ENCODE assay signal across 9 cellular contexts in the genomic region with DNA sequence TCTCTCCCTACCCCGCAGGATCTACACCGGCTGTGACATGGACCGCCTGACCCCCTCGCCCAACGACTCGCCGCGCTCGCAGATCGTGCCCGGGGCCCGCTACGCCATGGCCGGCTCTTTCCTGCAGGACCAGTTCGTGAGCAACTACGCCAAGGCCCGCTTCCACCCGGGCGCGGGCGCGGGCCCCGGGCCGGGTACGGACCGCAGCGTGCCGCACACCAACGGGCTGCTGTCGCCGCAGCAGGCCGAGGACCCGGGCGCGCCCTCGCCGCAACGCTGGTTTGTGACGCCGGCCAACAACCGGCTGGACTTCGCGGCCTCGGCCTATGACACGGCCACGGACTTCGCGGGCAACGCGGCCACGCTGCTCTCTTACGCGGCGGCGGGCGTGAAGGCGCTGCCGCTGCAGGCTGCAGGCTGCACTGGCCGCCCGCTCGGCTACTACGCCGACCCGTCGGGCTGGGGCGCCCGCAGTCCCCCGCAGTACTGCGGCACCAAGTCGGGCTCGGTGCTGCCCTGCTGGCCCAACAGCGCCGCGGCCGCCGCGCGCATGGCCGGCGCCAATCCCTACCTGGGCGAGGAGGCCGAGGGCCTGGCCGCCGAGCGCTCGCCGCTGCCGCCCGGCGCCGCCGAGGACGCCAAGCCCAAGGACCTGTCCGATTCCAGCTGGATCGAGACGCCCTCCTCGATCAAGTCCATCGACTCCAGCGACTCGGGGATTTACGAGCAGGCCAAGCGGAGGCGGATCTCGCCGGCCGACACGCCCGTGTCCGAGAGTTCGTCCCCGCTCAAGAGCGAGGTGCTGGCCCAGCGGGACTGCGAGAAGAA. TPM values are rescaled to one million over a fixed set of nuclear protein-coding genes. Genes with fewer than 3 reads are reported as not detected.
DNase-seq lines count a peak whose midpoint lies in the region; ATAC-seq, FAIRE-seq and TF ChIP-seq lines count a peak whose summit lies in the region.
"Had no signal": no experiment of that assay in that cellular context is flagged by ENCODE, and none has a peak within 500 bp of the region (broad histone marks: within the 10 kb centered on the region; RNA-seq: fewer than 3 reads in every experiment).

No MANE protein-coding gene starts in this region.

- no peak for ATAC-seq in HG03196 (IDR thresholded peaks at IDR 0.05; ENCODE audit: unreplicated experiment)

- BruUV-seq in endothelial cell of umbilical vein (replicated peaks; lab: Mats Ljungman, UMichigan) (no TSS peak), OCI-LY7 (replicated peaks; lab: Mats Ljungman, UMichigan) (no TSS peak)

- H3K4me1 ChIP-seq in BE2C (no peaks in the 10 kb centered on the region), Peyer's patch (peaks cover 0 to 37% (median 13%) of the 10 kb centered on the region in 4 donors), endothelial cell of umbilical vein (ENCODE audit: control insufficient read depth, extremely low read depth, insufficient read depth, low read length) (peaks cover 11% of the 10 kb centered on the region), OCI-LY7 (ENCODE audit: insufficient read depth, low read length, poor library complexity, severe bottlenecking) (no peaks in the 10 kb centered on the region)

- H3K27me3 ChIP-seq in BE2C, result peaks cover 81% of the 10 kb centered on the region
- peaks cover 0 to 75% of the 10 kb centered on the region in 2 donors for H3K27me3 ChIP-seq in Peyer's patch
- H3K27me3 ChIP-seq in endothelial cell of umbilical vein (ENCODE audit: control insufficient read depth in 2 of 2, insufficient read depth in 2 of 2, low read length in 2 of 2), result peaks cover 85 to 100% of the 10 kb centered on the region in 2 experiments

- DNase-seq in BE2C, result no peak
- DNase-seq in Peyer's patch, result no peak
- no peak for DNase-seq in endothelial cell of umbilical vein (ENCODE audit: low read depth, low spot score)
- no peak for DNase-seq in ACHN
- DNase-seq in OCI-LY7 (ENCODE audit: low spot score), result no peak
- no peak for DNase-seq in SW 1271 (lab: John Stamatoyannopoulos, UW)

- in situ Hi-C loops in ACHN (cut with HindIII; ENCODE audit: low pct_ligation_motif_present, low pct_unique_long_range_greater_than_20kb, low sequenced_read_pairs), result no loop called here

- dilution Hi-C loops in endothelial cell of umbilical vein (cut with MboI; ENCODE audit: extremely low pct_ligation_motif_present, low sequenced_read_pairs), result no loop called here

- CTCF ChIA-PET in endothelial cell of umbilical vein (lab: Charles Lee) (no interaction called here), OCI-LY7 (lab: Charles Lee; ENCODE audit: unreplicated experiment) (no interaction called here)

- H3K27ac Mint-ChIP-seq in nephron, result no peak overlapping the region

- peaks cover 36% of the 10 kb centered on the region for H3K4me1 Mint-ChIP-seq in nephron

- peaks cover 99% of the 10 kb centered on the region for H3K27me3 Mint-ChIP-seq in nephron (ENCODE audit: low read depth)

- no peaks in the 10 kb centered on the region for H3K9me2 ChIP-seq in OCI-LY7 (ENCODE audit: insufficient read depth, low read length)

- peak; percentile 4 for FAIRE-seq in endothelial cell of umbilical vein (lab: Jason Lieb, UNC)

- H3K9me3 ChIP-seq in BE2C (no peaks in the 10 kb centered on the region), Peyer's patch (no peaks in the 10 kb centered on the region), endothelial cell of umbilical vein (replicated peaks; ENCODE audit: control insufficient read depth, insufficient read depth, low read length) (no peaks in the 10 kb centered on the region), OCI-LY7 (ENCODE audit: low read length) (no peaks in the 10 kb centered on the region)

- H3K9me3 Mint-ChIP-seq in nephron, result peaks cover 7% of the 10 kb centered on the region

- no peak overlapping the region for H3K27ac ChIP-seq in Peyer's patch
- no peak overlapping the region for H3K27ac ChIP-seq in endothelial cell of umbilical vein (ENCODE audit: insufficient read depth, low read depth, low read length)
- H3K27ac ChIP-seq in OCI-LY7 (ENCODE audit: low read depth, low read length, poor library complexity, severe bottlenecking), result no peak overlapping the region
- H3K27ac ChIP-seq: VCaP had no signal

- peak overlapping the region; percentile 26 for H3K4me3 ChIP-seq in BE2C (ENCODE audit: low read depth, low read length)
- peak overlapping the region in 3 of 4 donors; percentile 37 to 54 (median 46) for H3K4me3 ChIP-seq in Peyer's patch
- H3K4me3 ChIP-seq in endothelial cell of umbilical vein (replicated peaks in 1 of 3; ENCODE audit: insufficient read depth in 1 of 3, low read depth in 1 of 3, low read length in 3 of 3), result no peak overlapping the region
- H3K4me3 ChIP-seq in OCI-LY7 (ENCODE audit: low read depth, low read length, poor library complexity, severe bottlenecking), result no peak overlapping the region

- H3K79me2 ChIP-seq in endothelial cell of umbilical vein (ENCODE audit: control insufficient read depth, insufficient read depth, low read length) (no peaks in the 10 kb centered on the region), OCI-LY7 (ENCODE audit: insufficient read depth, low read depth, low read length) (no peaks in the 10 kb centered on the region)

- H3K4me2 ChIP-seq in endothelial cell of umbilical vein (ENCODE audit: insufficient read depth, low read length), result peak overlapping the region; percentile 41
- no peak overlapping the region for H3K4me2 ChIP-seq in OCI-LY7 (ENCODE audit: low read length)

- H3K9ac ChIP-seq in endothelial cell of umbilical vein (replicated peaks; ENCODE audit: extremely low read depth, insufficient read depth, low read length), result no peak overlapping the region

- TF ChIP-seq CTCF in BE2C (IDR thresholded peaks at IDR 0.05; ENCODE audit: low read depth, low read length), result no peak
- TF ChIP-seq CTCF in Peyer's patch (IDR thresholded peaks at IDR 0.05), result peak in 2 of 6 experiments; percentile 12 to 15
- TF ChIP-seq CTCF in endothelial cell of umbilical vein (IDR thresholded peaks at IDR 0.05; ENCODE audit: extremely low read depth in 1 of 2, insufficient read depth in 1 of 2, low read depth in 1 of 2, low read length in 2 of 2), result no peak
- no peak for TF ChIP-seq CTCF in nephron (IDR thresholded peaks at IDR 0.05; ENCODE audit: unreplicated experiment in 3 of 3)
- no peak for TF ChIP-seq CTCF in OCI-LY7 (conservative IDR thresholded peaks at IDR 0.05; ENCODE audit: low read length)

- H2AFZ ChIP-seq in endothelial cell of umbilical vein (ENCODE audit: low read depth, low read length) (peak overlapping the region; percentile 56), OCI-LY7 (ENCODE audit: low read length) (no peak overlapping the region)

- POLR2A ChIA-PET in endothelial cell of umbilical vein (lab: Charles Lee) (no interaction called here), OCI-LY7 (lab: Charles Lee) (no interaction called here)

- intact Hi-C loops in endothelial cell of umbilical vein (cut with micrococcal nuclease) (no loop called here), OCI-LY7 (cut with micrococcal nuclease; ENCODE audit: unreplicated experiment) (no loop called here)

- no peak for TF ChIP-seq POLR2A in Peyer's patch (IDR thresholded peaks at IDR 0.05)
- no peak for TF ChIP-seq POLR2A in endothelial cell of umbilical vein (IDR thresholded peaks at IDR 0.05; ENCODE audit: low read depth, low read length)

- peak overlapping the region; percentile 61 to 72 (median 68) for H3K4me3 Mint-ChIP-seq in nephron

- H4K20me1 ChIP-seq in endothelial cell of umbilical vein (replicated peaks; ENCODE audit: control insufficient read depth, extremely low read depth, insufficient read depth, low read length) (no peaks in the 10 kb centered on the region), OCI-LY7 (ENCODE audit: insufficient read depth, low read length) (no peaks in the 10 kb centered on the region)

- H3K36me3 ChIP-seq in BE2C, result no peaks in the 10 kb centered on the region
- no peaks in the 10 kb centered on the region for H3K36me3 ChIP-seq in Peyer's patch
- no peaks in the 10 kb centered on the region for H3K36me3 ChIP-seq in endothelial cell of umbilical vein (ENCODE audit: control insufficient read depth in 2 of 2, extremely low read depth in 1 of 2, insufficient read depth in 2 of 2, low read length in 2 of 2)
- no peaks in the 10 kb centered on the region for H3K36me3 ChIP-seq in OCI-LY7 (ENCODE audit: insufficient read depth, low read length)

- H3K9me1 ChIP-seq in endothelial cell of umbilical vein (replicated peaks; ENCODE audit: control insufficient read depth, extremely low read depth, insufficient read depth, low read length), result no peaks in the 10 kb centered on the region

- no peaks in the 10 kb centered on the region for H3K36me3 Mint-ChIP-seq in nephron (ENCODE audit: low read depth)

TF ChIP-seq in endothelial cell of umbilical vein, 7 proteins besides CTCF, POLR2A, EP300 and RAD21:
- no peak for TF ChIP-seq JUN (IDR thresholded peaks at IDR 0.05; ENCODE audit: borderline replicate concordance, insufficient read depth, insufficient read length, low read depth)
- peak; percentile 28 for TF ChIP-seq MAX (IDR thresholded peaks at IDR 0.05; ENCODE audit: insufficient read depth, insufficient read length)
- peak; percentile 99 for TF ChIP-seq EZH2 (IDR thresholded peaks at IDR 0.05; ENCODE audit: borderline replicate concordance, low read depth, low read length, severe bottlenecking)

RNA-seq across cellular contexts. Expression of gene TBR1, which starts 7.5 kb away (rescaled TPM):
- not detected for polyA plus RNA-seq in BE2C (2012; ENCODE audit: insufficient read depth, insufficient read length, low read depth)
- total RNA-seq in Peyer's patch (not detected), endothelial cell of umbilical vein (0.09 and 0.11 TPM in 2 replicates), OCI-LY7 (2022) (0.06 TPM in 1 of 2 replicates, not detected in the other)
- polyA plus RNA-seq in endothelial cell of umbilical vein, result 0.05 and 0.14 TPM in 2 replicates
- 0.01 and 0.07 TPM in 2 replicates for polyA plus RNA-seq in endothelial cell of umbilical vein (2011; cell fraction: cytosol; rRNA removed)
- polyA plus RNA-seq in endothelial cell of umbilical vein (2011; cell fraction: nucleus; rRNA removed), result 0.18 and 0.25 TPM in 2 replicates
- 0.04 TPM in 1 of 2 replicates, not detected in the other for polyA plus RNA-seq in endothelial cell of umbilical vein (2012)
- polyA minus RNA-seq in endothelial cell of umbilical vein, result 0.02 TPM in 1 of 2 replicates, not detected in the other
- not detected for polyA minus RNA-seq in endothelial cell of umbilical vein (2011; cell fraction: cytosol; rRNA and poly(A)+ RNA removed)
- 0.48 and 0.72 TPM in 2 replicates for polyA minus RNA-seq in endothelial cell of umbilical vein (2011; cell fraction: nucleus; rRNA and poly(A)+ RNA removed)
- total RNA-seq in OCI-LY7 (2014; rRNA removed; shearing (Covaris generic)), result 0.03 and 0.05 TPM in 2 replicates

Comparison
In these comparisons a context has a peak if more than half of its experiments do, and no peak if none do; other contexts are left out.
1. H3K4me3 ChIP-seq: peak in BE2C (single experiment) and Peyer's patch (3 of 4); none in endothelial cell of umbilical vein (0 of 3) and OCI-LY7 (single experiment).